In genomic region chr16:49350265-49351103, GRCh38 we compare ENCODE assay signal across 9 cellular contexts. TPM values are rescaled to one million over a fixed set of nuclear protein-coding genes. Genes with fewer than 3 reads are reported as not detected.
A peak's percentile ranks its signal among the peaks of the same experiment; 100 is the strongest.
DNase-seq lines count a peak whose midpoint lies in the region; ATAC-seq, FAIRE-seq and TF ChIP-seq lines count a peak whose summit lies in the region.
"Had no signal": no experiment of that assay in that cellular context is flagged by ENCODE, and none has a peak within 500 bp of the region (broad histone marks: within the 10 kb centered on the region; RNA-seq: fewer than 3 reads in every experiment).

No MANE protein-coding gene starts in this region.

- no peaks in the 10 kb centered on the region for H3K9me3 ChIP-seq in SK-N-SH
- H3K9me3 ChIP-seq in K562 (replicated peaks; ENCODE audit: control insufficient read depth, insufficient read depth, low read depth, low read length): no peaks in the 10 kb centered on the region

- CTCF ChIA-PET in SK-N-SH (lab: Yijun Ruan, JAX) (interaction anchor here (0.6 to 7.2 kb wide), 31 partner anchors 8 to 692 kb away, joined by 3 to 71 read pairs (median 3); no protein-coding TSS in a partner anchor), K562 (lab: Yijun Ruan, JAX; ENCODE audit: low intra/inter-chr PET ratio) (interaction anchor here (0.6 to 0.7 kb wide), 3 partner anchors 104 to 662 kb away, joined by 3 to 4 read pairs (median 3); no protein-coding TSS in a partner anchor)

- no peak overlapping the region for H3K4me2 ChIP-seq in SK-N-SH
- H3K4me2 ChIP-seq in K562 (ENCODE audit: insufficient read depth, low read length): no peak overlapping the region

- DNase-seq in DMS79 treated with DMSO at 0.1 percent for 48 hours (lab: John Stamatoyannopoulos, UW) (peak; percentile 3), DMS79 (lab: John Stamatoyannopoulos, UW) (no peak), HL-60 (ENCODE audit: low read depth in 1 of 2, low spot score in 1 of 2) (peak in 1 of 2 experiments; percentile 29), SK-N-SH (peak; percentile 81), K562 (ENCODE audit: extremely low read depth in 1 of 4, low spot score in 3 of 4) (peak; percentile 67 to 78 (median 76)), iPS-NIHi7 (ENCODE audit: extremely low spot score) (peak; percentile 85)
- DNase-seq in stimulated activated CD4-positive, alpha-beta T cell treated with anti-CD3 and anti-CD28 coated beads, Interleukin-12 subunit alpha, Interleukin-12 subunit beta, amount 100 ng/mL, for 24 hours (ENCODE audit: low read depth in 2 of 2): peak; percentile 31 to 52

- no peaks in the 10 kb centered on the region for H4K20me1 ChIP-seq in SK-N-SH (ENCODE audit: insufficient read depth)
- H4K20me1 ChIP-seq in K562 (replicated peaks; ENCODE audit: control insufficient read depth, insufficient read depth, low read length): 0 out of 2 replicates have a peak, but pooled peaks cover 12% of the 10 kb centered on the region

- intact Hi-C loops in K562 (cut with micrococcal nuclease): loop anchor here (1.0 to 5.0 kb wide), 2 partner anchors 488 to 663 kb away; no protein-coding TSS in a partner anchor

- TF ChIP-seq EP300 in SK-N-SH (IDR thresholded peaks at IDR 0.05; ENCODE audit: borderline replicate concordance in 1 of 2, low read depth in 1 of 2, low read length in 1 of 2): no peak
- TF ChIP-seq EP300 in K562 (IDR thresholded peaks at IDR 0.05; ENCODE audit: low read length): no peak

- no peaks in the 10 kb centered on the region for H3K9me1 ChIP-seq in K562 (ENCODE audit: control insufficient read depth, insufficient read depth, low read length)

- H3K9ac ChIP-seq in SK-N-SH (no peak overlapping the region), K562 (ENCODE audit: insufficient read depth in 1 of 2, low read depth in 2 of 2, low read length in 2 of 2) (no peak overlapping the region)

- BruUV-seq in K562 (replicated peaks; lab: Mats Ljungman, UMichigan): no TSS peak

- no peaks in the 10 kb centered on the region for H3F3A ChIP-seq in SK-N-SH (replicated peaks; ENCODE audit: insufficient read depth)

- POLR2A ChIA-PET in SK-N-SH (lab: Yijun Ruan, JAX) (no interaction called here), K562 (lab: Yijun Ruan, JAX) (no interaction called here)

- no peak for TF ChIP-seq POLR2A in K562 (conservative IDR thresholded peaks at IDR 0.05)

- TF ChIP-seq CTCF in HL-60 (IDR thresholded peaks at IDR 0.05; ENCODE audit: insufficient read depth, low read length) (peak; percentile 50), SK-N-SH (IDR thresholded peaks at IDR 0.05) (peak; percentile 85), K562 (IDR thresholded peaks at IDR 0.05 in 2 of 3, conservative IDR thresholded peaks at IDR 0.05 in 1 of 3; ENCODE audit: insufficient read depth in 2 of 3, low read depth in 1 of 3, low read length in 3 of 3) (peak; percentile 81 to 82 (median 82))

- H3K79me2 ChIP-seq in SK-N-SH (ENCODE audit: insufficient read depth) (no peaks in the 10 kb centered on the region), K562 (ENCODE audit: control insufficient read depth, insufficient read depth, low read length) (no peaks in the 10 kb centered on the region)

- in situ Hi-C loops in K562 (cut with MboI): no loop called here

- peak; percentile 90 for TF ChIP-seq RAD21 in SK-N-SH (IDR thresholded peaks at IDR 0.05; ENCODE audit: low read length)
- peak; percentile 60 to 79 for TF ChIP-seq RAD21 in K562 (CRISPR knock-in tag; conservative IDR thresholded peaks at IDR 0.05 in 1 of 2, IDR thresholded peaks at IDR 0.05 in 1 of 2)

- peak; percentile 91 for ATAC-seq in K562
- ATAC-seq in GM18870 (IDR thresholded peaks at IDR 0.05; ENCODE audit: unreplicated experiment): no peak

- no peaks in the 10 kb centered on the region for H3K9me2 ChIP-seq in SK-N-SH

- no peak overlapping the region for H2AFZ ChIP-seq in SK-N-SH (ENCODE audit: low read depth)
- no peak overlapping the region for H2AFZ ChIP-seq in K562 (ENCODE audit: low read depth, low read length)

- peak; percentile 73 for FAIRE-seq in K562 (lab: Jason Lieb, UNC)

- H3K4me1 ChIP-seq in SK-N-SH (ENCODE audit: control insufficient read depth in 1 of 2, insufficient read depth in 2 of 2, low read depth in 1 of 2, low read length in 1 of 2): no peaks in the 10 kb centered on the region
- no peaks in the 10 kb centered on the region for H3K4me1 ChIP-seq in K562 (replicated peaks in 1 of 2; ENCODE audit: control insufficient read depth in 2 of 2, insufficient read depth in 2 of 2, low read length in 2 of 2)

- H3K27me3 ChIP-seq in HL-60 (ENCODE audit: insufficient read depth, poor library complexity, severe bottlenecking): no peaks in the 10 kb centered on the region
- no peaks in the 10 kb centered on the region for H3K27me3 ChIP-seq in SK-N-SH (ENCODE audit: insufficient read depth)
- H3K27me3 ChIP-seq in K562 (ENCODE audit: control insufficient read depth in 2 of 2, insufficient read depth in 2 of 2, low read length in 2 of 2): peaks cover 0 to 3% of the 10 kb centered on the region in 2 experiments; a peak in 1 of 5 replicates

- no peak overlapping the region for H3K27ac ChIP-seq in HL-60 (replicated peaks)
- no peak overlapping the region for H3K27ac ChIP-seq in SK-N-SH (ENCODE audit: low read depth in 2 of 2, low read length in 1 of 2)
- no peak overlapping the region for H3K27ac ChIP-seq in K562 (ENCODE audit: extremely low read depth, low read depth, low read length)

- H3K4me3 ChIP-seq in HL-60 (replicated peaks; ENCODE audit: insufficient read depth, low read length) (no peak overlapping the region), SK-N-SH (ENCODE audit: low read depth in 2 of 2, low read length in 1 of 2) (no peak overlapping the region), K562 (no peak overlapping the region)

- H3K36me3 ChIP-seq in SK-N-SH (replicated peaks in 1 of 2; ENCODE audit: control insufficient read depth in 1 of 2, insufficient read depth in 2 of 2, low read length in 1 of 2) (no peaks in the 10 kb centered on the region), K562 (ENCODE audit: control insufficient read depth, insufficient read depth, low read length) (no peaks in the 10 kb centered on the region)

- WGBS in SK-N-SH (ENCODE audit: low lambda C conversion rate): 19% methylated on average over 23 of the region's 25 CpGs
- 24% methylated on average over 22 of the region's 25 CpGs for WGBS in K562 (ENCODE audit: insufficient coverage, low coverage, missing lambda C conversion rate)

TF ChIP-seq in SK-N-SH, 30 proteins besides CTCF, POLR2A, EP300 and RAD21 (continues in another document):
- TF ChIP-seq RFX5 (IDR thresholded peaks at IDR 0.05; ENCODE audit: low read length) (no peak), POLR2AphosphoS5 (IDR thresholded peaks at IDR 0.05; ENCODE audit: low read depth, low read length) (no peak), USF1 (IDR thresholded peaks at IDR 0.05; ENCODE audit: borderline replicate concordance, low read depth) (no peak)

TF ChIP-seq in K562, 482 proteins besides CTCF, POLR2A, EP300 and RAD21 (continues in another document):
- TF ChIP-seq ARID3B (CRISPR knock-in tag; IDR thresholded peaks at IDR 0.05; ENCODE audit: borderline replicate concordance) (no peak), ZNF324 (CRISPR knock-in tag; IDR thresholded peaks at IDR 0.05) (no peak), ZBTB33 (CRISPR knock-in tag; IDR thresholded peaks at IDR 0.05) (no peak), ARID2 (IDR thresholded peaks at IDR 0.05) (0 out of 2 replicates have a peak, but pooled peaks have one; percentile 16)

RNA-seq across cellular contexts. Expression of gene C16orf78, which starts 23.1 kb away (rescaled TPM):
- polyA plus RNA-seq in SK-N-SH (2012; rRNA removed) (not detected in 2 replicates), K562 (2011; rRNA removed) (not detected in 2 replicates), K562 (2014; fragmentation: Illumina TruSeq; extraction: Trizol) (not detected in 2 replicates), K562 (2014; fragmentation: Nextera tagmentation; extraction: Ambion mirVana) (not detected), K562 (2014; rRNA removed) (not detected in 2 replicates)
- polyA plus RNA-seq in SK-N-SH (2012; cell fraction: cytosol; rRNA removed): not detected in 2 replicates
- polyA plus RNA-seq in SK-N-SH (2012; cell fraction: nucleus; rRNA removed): not detected in 2 replicates
- not detected in 2 replicates for total RNA-seq in K562 (2011; cell fraction: chromatin; rRNA removed; ENCODE audit: low replicate concordance)
- not detected in 2 replicates for total RNA-seq in K562 (2011; cell fraction: nucleolus; rRNA removed)
- total RNA-seq in K562 (2011; cell fraction: nucleoplasm; rRNA removed): not detected in 2 replicates
- total RNA-seq in K562 (2014; rRNA removed) (not detected in 2 replicates), K562 (2014; rRNA removed; fragmentation: Illumina TruSeq; extraction: Trizol) (not detected in 2 replicates), K562 (2015; rRNA removed; fragmentation: Illumina TruSeq; extraction: Trizol) (not detected in 2 replicates), K562 (2021) (not detected in 2 replicates)
- not detected in 2 replicates for polyA plus RNA-seq in K562 (2011; cell fraction: cytosol; rRNA removed)
- polyA plus RNA-seq in K562 (2011; cell fraction: nucleus; rRNA removed): not detected in 2 replicates
- polyA plus RNA-seq in K562 (2012): not detected in 2 replicates
- not detected in 2 replicates for polyA minus RNA-seq in K562 (2011; rRNA and poly(A)+ RNA removed)
- not detected in 2 replicates for polyA minus RNA-seq in K562 (2011; cell fraction: cytosol; rRNA and poly(A)+ RNA removed)
- not detected in 2 replicates for polyA minus RNA-seq in K562 (2011; cell fraction: nucleus; rRNA and poly(A)+ RNA removed)
- total RNA-seq: activated naive CD4-positive, alpha-beta T cell treated with anti-CD3 and anti-CD28 coated beads, Interleukin-2, amount 50 U/mL, for 72 hours had no signal
